8 cellular contexts compared by ENCODE assay signal in genomic region chr22:42649261-42650056, GRCh38. TPM values are rescaled to one million over a fixed set of nuclear protein-coding genes. Genes with fewer than 3 reads are reported as not detected.
DNase-seq lines count a peak whose midpoint lies in the region; ATAC-seq and TF ChIP-seq lines count a peak whose summit lies in the region.

CYB5R3 (minus strand) TSS chr22:42649392; CDS start chr22:42649315, 77 bp downstream.

- TF ChIP-seq CTCF in AG09319 (IDR thresholded peaks at IDR 0.05; ENCODE audit: low read depth, low read length), result no peak

- peak; percentile 72 for ATAC-seq in GM19025 (IDR thresholded peaks at IDR 0.05; ENCODE audit: low read depth, unreplicated experiment)
- peak; percentile 66 for ATAC-seq in HG03354 (IDR thresholded peaks at IDR 0.05; ENCODE audit: poor library complexity, severe bottlenecking, unreplicated experiment)

- H3K9me3 ChIP-seq in effector memory CD4-positive, alpha-beta T cell (ENCODE audit: control insufficient read depth, low read length), result no peaks in the 10 kb centered on the region

- DNase-seq in AG09319 (ENCODE audit: extremely low read depth, low read depth), result peak; percentile 54
- DNase-seq in NCI-H82 treated with DMSO at 0.1 percent for 48 hours (lab: John Stamatoyannopoulos, UW; ENCODE audit: unreplicated experiment), result peak; percentile 8
- peak; percentile 65 to 70 (median 70) for DNase-seq in effector memory CD4-positive, alpha-beta T cell
- DNase-seq in medulla oblongata (ENCODE audit: extremely low spot score), result peak; percentile 70
- DNase-seq in stimulated activated CD4-positive, alpha-beta T cell treated with anti-CD3 and anti-CD28 coated beads, TNF-alpha, amount 100 ng/mL, for 48 hours (ENCODE audit: low read depth in 3 of 3), result peak; percentile 64 to 82 (median 72)

- H3K36me3 ChIP-seq in effector memory CD4-positive, alpha-beta T cell (ENCODE audit: control insufficient read depth, insufficient read depth, low read length), result no peaks in the 10 kb centered on the region

- no peaks in the 10 kb centered on the region for H3K27me3 ChIP-seq in effector memory CD4-positive, alpha-beta T cell (replicated peaks; ENCODE audit: control insufficient read depth, insufficient read depth, low read length, poor library complexity, severe bottlenecking)

- H3K27ac ChIP-seq in effector memory CD4-positive, alpha-beta T cell (ENCODE audit: insufficient read depth, low read length, poor library complexity, severe bottlenecking), result peak within 1 kb of the TSS; percentile 73

- H3K4me3 ChIP-seq in effector memory CD4-positive, alpha-beta T cell (ENCODE audit: insufficient read depth, low read depth, low read length, poor library complexity, severe bottlenecking), result peak within 1 kb of the TSS; percentile 88

- POLR2A ChIA-PET in activated CD8-positive, alpha-beta memory T cell treated with anti-CD3 and anti-CD28 coated beads for 36 hours (lab: Charles Lee), result interaction anchor here (0.5 to 3.8 kb wide), 8 partner anchors 12 to 538 kb away, joined by 3 to 22 read pairs (median 4); partner anchors contain the start of gene POLDIP3

- CTCF ChIA-PET in activated CD8-positive, alpha-beta memory T cell treated with anti-CD3 and anti-CD28 coated beads for 36 hours (lab: Charles Lee), result interaction anchor here (0.6 to 1.2 kb wide), 4 partner anchors 11 to 35 kb away, joined by 3 read pairs; no protein-coding TSS in a partner anchor

- H3K4me1 ChIP-seq in effector memory CD4-positive, alpha-beta T cell (ENCODE audit: control insufficient read depth, insufficient read depth, low read length, poor library complexity, severe bottlenecking), result peaks cover 20% of the 10 kb centered on the region

RNA-seq across cellular contexts. Expression of gene CYB5R3, which starts in this region (rescaled TPM):
- 10 to 100 TPM; 71.7 to 73.5 TPM for total RNA-seq in activated CD8-positive, alpha-beta memory T cell treated with anti-CD3 and anti-CD28 coated beads for 36 hours

Comparison
In these comparisons a context has a peak if more than half of its experiments do, and no peak if none do; other contexts are left out.
1. Peak in every context shown above with its lines: DNase-seq, ATAC-seq, H3K4me3 ChIP-seq and H3K27ac ChIP-seq.
2. DNase-seq: peak in every context shown above with its lines; median percentile 72 in stimulated activated CD4-positive, alpha-beta T cell treated with anti-CD3 and anti-CD28 coated beads, TNF-alpha, amount 100 ng/mL, for 48 hours; 70 in effector memory CD4-positive, alpha-beta T cell; 70 in medulla oblongata; 54 in AG09319; 8 in NCI-H82 treated with DMSO at 0.1 percent for 48 hours.